16 cellular contexts compared by ENCODE assay signal in genomic region chr1:32867151-32867550, GRCh38. TPM values are rescaled to one million over a fixed set of nuclear protein-coding genes. Genes with fewer than 3 reads are reported as not detected.
DNase-seq lines count a peak whose midpoint lies in the region; ATAC-seq and TF ChIP-seq lines count a peak whose summit lies in the region.
"Had no signal": no experiment of that assay in that cellular context is flagged by ENCODE, and none has a peak within 500 bp of the region (broad histone marks: within the 10 kb centered on the region; RNA-seq: fewer than 3 reads in every experiment).

No MANE protein-coding gene starts in this region.

- CTCF ChIA-PET in activated naive CD4-positive, alpha-beta T cell treated with anti-CD3 and anti-CD28 coated beads, Interleukin-2, amount 10 ng/mL, durations not matched to agents 7 days and 5 days (lab: Charles Lee) = interaction anchor here (0.8 to 2.5 kb wide), 3 partner anchors 8 to 37 kb away, joined by 3 to 10 read pairs (median 5); no protein-coding TSS in a partner anchor
- CTCF ChIA-PET in activated naive CD4-positive, alpha-beta T cell treated with anti-CD3 and anti-CD28 coated beads for 36 hours (lab: Charles Lee) = interaction anchor here (0.9 to 2.5 kb wide), 2 partner anchors 8 to 155 kb away, joined by 4 to 8 read pairs; no protein-coding TSS in a partner anchor

- H3K27me3 Mint-ChIP-seq in activated naive CD4-positive, alpha-beta T cell treated with anti-CD3 and anti-CD28 coated beads, Interleukin-2, amount 10 ng/mL, durations not matched to agents 7 days and 5 days = peaks cover 42% of the 10 kb centered on the region
- peaks cover 22% of the 10 kb centered on the region for H3K27me3 Mint-ChIP-seq in activated naive CD4-positive, alpha-beta T cell treated with anti-CD3 and anti-CD28 coated beads for 36 hours (ENCODE audit: low read depth)
- peaks cover 17% of the 10 kb centered on the region for H3K27me3 Mint-ChIP-seq in nephron (ENCODE audit: low read depth)

- H3K36me3 ChIP-seq in esophagus muscularis mucosa = peaks cover 4 to 30% (median 28%) of the 10 kb centered on the region in 4 donors
- H3K36me3 ChIP-seq in testis (ENCODE audit: low read depth, missing control alignments) = no peaks in the 10 kb centered on the region
- H3K36me3 ChIP-seq: BE2C had no signal

- no peak overlapping the region for H3K4me3 Mint-ChIP-seq in activated naive CD4-positive, alpha-beta T cell treated with anti-CD3 and anti-CD28 coated beads, Interleukin-2, amount 10 ng/mL, durations not matched to agents 7 days and 5 days
- no peak overlapping the region for H3K4me3 Mint-ChIP-seq in activated naive CD4-positive, alpha-beta T cell treated with anti-CD3 and anti-CD28 coated beads for 36 hours
- peak overlapping the region; percentile 23 to 96 (median 53) for H3K4me3 Mint-ChIP-seq in nephron
- H3K4me3 Mint-ChIP-seq: H9 had no signal

- H3K9me3 Mint-ChIP-seq in activated naive CD4-positive, alpha-beta T cell treated with anti-CD3 and anti-CD28 coated beads, Interleukin-2, amount 10 ng/mL, durations not matched to agents 7 days and 5 days = no peaks in the 10 kb centered on the region
- H3K9me3 Mint-ChIP-seq in activated naive CD4-positive, alpha-beta T cell treated with anti-CD3 and anti-CD28 coated beads for 36 hours = no peaks in the 10 kb centered on the region
- H3K9me3 Mint-ChIP-seq in nephron = no peaks in the 10 kb centered on the region
- H3K9me3 Mint-ChIP-seq: H9 had no signal

- H3K27ac ChIP-seq in esophagus muscularis mucosa (replicated peaks in 1 of 4) (no peak overlapping the region), testis (peak overlapping the region in 1 of 2 donors; percentile 2)
- H3K27ac ChIP-seq: HL-60 had no signal

- 91% methylated on average over 5 of the region's 5 CpGs for WGBS in esophagus muscularis mucosa
- WGBS in testis, 2 donors = 79 to 90% methylated on average over 5 of the region's 5 CpGs

- H3K9me3 ChIP-seq in esophagus muscularis mucosa (no peaks in the 10 kb centered on the region), testis (no peaks in the 10 kb centered on the region)
- H3K9me3 ChIP-seq: BE2C, Caco-2 had no signal

- H3K4me1 Mint-ChIP-seq in activated naive CD4-positive, alpha-beta T cell treated with anti-CD3 and anti-CD28 coated beads, Interleukin-2, amount 10 ng/mL, durations not matched to agents 7 days and 5 days = peaks cover 7% of the 10 kb centered on the region
- peaks cover 6% of the 10 kb centered on the region for H3K4me1 Mint-ChIP-seq in activated naive CD4-positive, alpha-beta T cell treated with anti-CD3 and anti-CD28 coated beads for 36 hours (ENCODE audit: low read depth)
- H3K4me1 Mint-ChIP-seq in nephron = peaks cover 73% of the 10 kb centered on the region

- TF ChIP-seq POLR2A in esophagus muscularis mucosa (IDR thresholded peaks at IDR 0.05; ENCODE audit: low read depth) (no peak), testis (IDR thresholded peaks at IDR 0.05) (no peak)

- TF ChIP-seq EP300 in esophagus muscularis mucosa (IDR thresholded peaks at IDR 0.05) = no peak

- no peak overlapping the region for H3K4me3 ChIP-seq in esophagus muscularis mucosa
- H3K4me3 ChIP-seq in testis = no peak overlapping the region

- peaks cover 31% of the 10 kb centered on the region for H3K36me3 Mint-ChIP-seq in activated naive CD4-positive, alpha-beta T cell treated with anti-CD3 and anti-CD28 coated beads, Interleukin-2, amount 10 ng/mL, durations not matched to agents 7 days and 5 days
- H3K36me3 Mint-ChIP-seq in activated naive CD4-positive, alpha-beta T cell treated with anti-CD3 and anti-CD28 coated beads for 36 hours (ENCODE audit: low read depth) = peaks cover 2% of the 10 kb centered on the region
- H3K36me3 Mint-ChIP-seq in nephron (ENCODE audit: low read depth) = peaks cover 53% of the 10 kb centered on the region

- TF ChIP-seq CTCF in esophagus muscularis mucosa (IDR thresholded peaks at IDR 0.05) = no peak
- TF ChIP-seq CTCF in nephron (IDR thresholded peaks at IDR 0.05; ENCODE audit: unreplicated experiment in 3 of 3) = no peak
- no peak for TF ChIP-seq CTCF in testis (IDR thresholded peaks at IDR 0.05)

- H3K27me3 ChIP-seq in esophagus muscularis mucosa = peaks cover 0 to 6% (median 0%) of the 10 kb centered on the region in 4 donors
- no peaks in the 10 kb centered on the region for H3K27me3 ChIP-seq in testis
- H3K27me3 ChIP-seq: BE2C had no signal

- intact Hi-C loops in activated naive CD4-positive, alpha-beta T cell treated with anti-CD3 and anti-CD28 coated beads for 36 hours (cut with micrococcal nuclease) = no loop called here
- intact Hi-C loops in esophagus muscularis mucosa (cut with DNase I) (no loop called here), testis (cut with DNase I; ENCODE audit: low total_unique reads) (no loop called here)

- ATAC-seq in GM21526 (IDR thresholded peaks at IDR 0.05; ENCODE audit: low FRiP score, unreplicated experiment) (no peak), GM19452 (IDR thresholded peaks at IDR 0.05; ENCODE audit: unreplicated experiment) (no peak), GM18907 (IDR thresholded peaks at IDR 0.05; ENCODE audit: unreplicated experiment) (no peak)

- H3K4me1 ChIP-seq in esophagus muscularis mucosa (peaks cover 33 to 51% (median 50%) of the 10 kb centered on the region in 4 donors), testis (peaks cover 34% of the 10 kb centered on the region)
- H3K4me1 ChIP-seq: BE2C, Caco-2 had no signal

- peak overlapping the region; percentile 21 for H3K27ac Mint-ChIP-seq in activated naive CD4-positive, alpha-beta T cell treated with anti-CD3 and anti-CD28 coated beads, Interleukin-2, amount 10 ng/mL, durations not matched to agents 7 days and 5 days
- H3K27ac Mint-ChIP-seq in activated naive CD4-positive, alpha-beta T cell treated with anti-CD3 and anti-CD28 coated beads for 36 hours = no peak overlapping the region
- H3K27ac Mint-ChIP-seq in nephron = peak overlapping the region in 2 of 3 experiments; percentile 55 to 57
- H3K27ac Mint-ChIP-seq: H9 had no signal

- no peak for DNase-seq in activated naive CD4-positive, alpha-beta T cell treated with anti-CD3 and anti-CD28 coated beads, Interleukin-2, amount 10 ng/mL, durations not matched to agents 7 days and 5 days
- no peak for DNase-seq in activated naive CD4-positive, alpha-beta T cell treated with anti-CD3 and anti-CD28 coated beads for 36 hours
- DNase-seq in esophagus muscularis mucosa (ENCODE audit: extremely low spot score) (peak; percentile 91), testis (peak; percentile 3)
- DNase-seq: ACHN; BE2C; C1 segment of cervical spinal cord; Caco-2; CD4-positive, CD25-positive, alpha-beta regulatory T cell; H9 had no signal

RNA-seq across cellular contexts. Expression of gene FNDC5, which starts 3.6 kb away (rescaled TPM):
- not detected for total RNA-seq in activated naive CD4-positive, alpha-beta T cell treated with anti-CD3 and anti-CD28 coated beads for 36 hours
- 10 to 100 TPM in 2 of 4 donors, 1 to 10 TPM in 2; 5.5 to 17.0 (median 9.8) TPM for total RNA-seq in esophagus muscularis mucosa
- total RNA-seq in testis = 10 to 100 TPM in 1 of 2 donors, 1 to 10 TPM in 1; 9.4 to 16.3 TPM
- 11.3 TPM for polyA plus RNA-seq in testis (ENCODE audit: insufficient read depth, low read depth, low replicate concordance)
- total RNA-seq: CD4-positive, CD25-positive, alpha-beta regulatory T cell had no signal
- polyA plus RNA-seq: CD4-positive, CD25-positive, alpha-beta regulatory T cell had no signal

RNA-seq across cellular contexts. Expression of gene HPCA, which starts 19.1 kb away (rescaled TPM):
- not detected for total RNA-seq in activated naive CD4-positive, alpha-beta T cell treated with anti-CD3 and anti-CD28 coated beads for 36 hours
- under 1 TPM in 1 of 4 donors, not detected in 3; 0.23 TPM for total RNA-seq in esophagus muscularis mucosa
- total RNA-seq in testis = 1 to 10 TPM; 1.7 to 6.1 TPM
- 8.8 TPM for polyA plus RNA-seq in testis (ENCODE audit: insufficient read depth, low read depth, low replicate concordance)
- total RNA-seq: Caco-2; CD4-positive, CD25-positive, alpha-beta regulatory T cell; HT1080 had no signal
- polyA plus RNA-seq: CD4-positive, CD25-positive, alpha-beta regulatory T cell had no signal

RNA-seq across cellular contexts. Expression of gene TMEM54, which starts 34.0 kb away (rescaled TPM):
- total RNA-seq in activated naive CD4-positive, alpha-beta T cell treated with anti-CD3 and anti-CD28 coated beads for 36 hours = 1 to 10 TPM in 1 of 2 experiments, under 1 TPM in 1; 0.84 to 1.0 TPM
- total RNA-seq in esophagus muscularis mucosa = 100 to 1,000 TPM in 3 of 4 donors, 10 to 100 TPM in 1; 64.6 to 132 (median 118) TPM
- 10 to 100 TPM; 18.7 to 24.0 TPM for total RNA-seq in testis
- polyA plus RNA-seq in testis (ENCODE audit: insufficient read depth, low read depth, low replicate concordance) = 23.0 TPM
- total RNA-seq: CD4-positive, CD25-positive, alpha-beta regulatory T cell had no signal
- polyA plus RNA-seq: CD4-positive, CD25-positive, alpha-beta regulatory T cell had no signal

RNA-seq across cellular contexts. Expression of gene S100PBP, which starts 49.7 kb away (rescaled TPM):
- 10 to 100 TPM; 26.1 to 31.2 TPM for total RNA-seq in activated naive CD4-positive, alpha-beta T cell treated with anti-CD3 and anti-CD28 coated beads for 36 hours
- total RNA-seq in esophagus muscularis mucosa (10 to 100 TPM; 14.9 to 24.1 (median 18.6) TPM), testis (100 to 1,000 TPM; 120 to 133 TPM)
- polyA plus RNA-seq in testis (ENCODE audit: insufficient read depth, low read depth, low replicate concordance) = 99.7 TPM

RNA-seq across cellular contexts. Expression of gene YARS1, which starts 50.0 kb away (rescaled TPM):
- total RNA-seq in activated naive CD4-positive, alpha-beta T cell treated with anti-CD3 and anti-CD28 coated beads for 36 hours = 100 to 1,000 TPM; 293 to 312 TPM
- total RNA-seq in esophagus muscularis mucosa = 10 to 100 TPM; 34.1 to 55.7 (median 38.8) TPM
- 10 to 100 TPM; 79.8 to 96.6 TPM for total RNA-seq in testis
- polyA plus RNA-seq in testis (ENCODE audit: insufficient read depth, low read depth, low replicate concordance) = 110 TPM

Comparison
In these comparisons a context has a peak if more than half of its experiments do, and no peak if none do; other contexts are left out.
1. DNase-seq: peak in esophagus muscularis mucosa (single experiment) and testis (single experiment); none in activated naive CD4-positive, alpha-beta T cell treated with anti-CD3 and anti-CD28 coated beads, Interleukin-2, amount 10 ng/mL, durations not matched to agents 7 days and 5 days (single experiment) and activated naive CD4-positive, alpha-beta T cell treated with anti-CD3 and anti-CD28 coated beads for 36 hours (single experiment).
2. H3K4me3 Mint-ChIP-seq: peak in nephron (3 of 3); none in activated naive CD4-positive, alpha-beta T cell treated with anti-CD3 and anti-CD28 coated beads, Interleukin-2, amount 10 ng/mL, durations not matched to agents 7 days and 5 days (single experiment) and activated naive CD4-positive, alpha-beta T cell treated with anti-CD3 and anti-CD28 coated beads for 36 hours (single experiment).
3. RNA of gene FNDC5, which starts 3.6 kb away (total RNA-seq): 9.4 to 16.3 TPM in testis and 5.5 to 17.0 TPM in esophagus muscularis mucosa; not detected in activated naive CD4-positive, alpha-beta T cell treated with anti-CD3 and anti-CD28 coated beads for 36 hours; every median in the first group is over 4 times any median in the second.
4. RNA of gene TMEM54, which starts 34.0 kb away (total RNA-seq): 64.6 to 132 TPM in esophagus muscularis mucosa and 18.7 to 24.0 TPM in testis; 0.84 to 1.0 TPM in activated naive CD4-positive, alpha-beta T cell treated with anti-CD3 and anti-CD28 coated beads for 36 hours; every median in the first group is over 4 times any median in the second.